In the genomic region with DNA sequence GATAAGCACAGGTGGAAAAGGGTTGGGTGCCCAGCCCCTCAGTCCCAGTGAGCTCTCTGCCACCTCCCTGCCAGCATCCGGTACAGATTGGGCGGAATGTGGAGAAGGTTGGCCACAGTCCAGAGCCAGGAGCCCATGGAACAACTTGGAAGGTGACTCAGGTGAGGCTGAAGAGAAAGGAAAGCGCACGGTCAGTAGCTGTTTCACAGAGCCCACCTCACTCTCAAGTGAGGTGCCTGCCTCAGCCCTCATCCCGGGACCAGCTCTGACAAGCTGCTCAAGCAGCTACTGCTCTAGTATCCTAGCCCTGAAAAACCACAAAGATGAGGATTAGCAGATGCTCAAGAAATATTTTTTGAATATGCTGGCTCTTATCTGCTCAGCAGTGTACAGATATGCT, we compare ENCODE assay signal across 11 cellular contexts. TPM values are rescaled to one million over a fixed set of nuclear protein-coding genes. Genes with fewer than 3 reads are reported as not detected.
DNase-seq lines count a peak whose midpoint lies in the region; ATAC-seq, FAIRE-seq and TF ChIP-seq lines count a peak whose summit lies in the region.
"Had no signal": no experiment of that assay in that cellular context is flagged by ENCODE, and none has a peak within 500 bp of the region (broad histone marks: within the 10 kb centered on the region; RNA-seq: fewer than 3 reads in every experiment).

No MANE protein-coding gene starts in this region.

- peaks cover 19 to 42% of the 10 kb centered on the region in 2 donors for H3K36me3 Mint-ChIP-seq in CD4-positive, alpha-beta memory T cell
- H3K36me3 Mint-ChIP-seq in osteocyte (ENCODE audit: unreplicated experiment) = peaks cover 15% of the 10 kb centered on the region

- POLR2A ChIA-PET in CD4-positive, alpha-beta memory T cell (lab: Charles Lee; ENCODE audit: partially characterized antibody) = interaction anchor here (1.1 to 2.1 kb wide), 2 partner anchors 117 to 133 kb away, joined by 3 to 8 read pairs; a partner anchor contains a TSS

- peak overlapping the region in 2 of 8 donors; percentile 22 to 29 for H3K4me3 Mint-ChIP-seq in CD4-positive, alpha-beta memory T cell
- H3K4me3 Mint-ChIP-seq in osteocyte (ENCODE audit: unreplicated experiment) = no peak overlapping the region

- DNase-seq in CD4-positive, alpha-beta memory T cell = no peak
- no peak for DNase-seq in osteocyte (ENCODE audit: extremely low spot score, unreplicated experiment)
- DNase-seq in NCI-H2081 treated with DMSO at 0.1 percent for 48 hours (lab: John Stamatoyannopoulos, UW) = no peak
- no peak for DNase-seq in HTR-8/SVneo (ENCODE audit: insufficient read length, low spot score)
- DNase-seq: NCI-H2029 treated with DMSO at 0.1 percent for 48 hours, SIG-M5 had no signal

- H3K9ac ChIP-seq in OCI-LY3 (ENCODE audit: low read length) (no peak overlapping the region), duodenal mucosa (ENCODE audit: low read depth in 1 of 2, low read length in 2 of 2) (peak overlapping the region in 1 of 2 donors; percentile 33)

- no peaks in the 10 kb centered on the region for H3K9me3 Mint-ChIP-seq in CD4-positive, alpha-beta memory T cell
- no peaks in the 10 kb centered on the region for H3K9me3 Mint-ChIP-seq in osteocyte (ENCODE audit: unreplicated experiment)

- no peak overlapping the region for H3K4me2 ChIP-seq in OCI-LY3 (ENCODE audit: low read length)

- H3K36me3 ChIP-seq in CD4-positive, alpha-beta memory T cell (ENCODE audit: insufficient read depth, low read length) = peaks cover 38% of the 10 kb centered on the region
- peaks cover 49% of the 10 kb centered on the region for H3K36me3 ChIP-seq in OCI-LY3 (replicated peaks; ENCODE audit: low read depth, low read length)
- H3K36me3 ChIP-seq in duodenal mucosa (ENCODE audit: control insufficient read depth in 1 of 2, insufficient read depth in 2 of 2, low read length in 2 of 2) = peaks cover 31 to 63% of the 10 kb centered on the region in 2 donors

- TF ChIP-seq POLR2A in GM18505 (IDR thresholded peaks at IDR 0.05; ENCODE audit: borderline replicate concordance, extremely low read depth, insufficient read depth, insufficient read length) = no peak

- CTCF ChIA-PET in CD4-positive, alpha-beta memory T cell (lab: Charles Lee; ENCODE audit: partially characterized antibody) = interaction anchor here (0.9 to 1.3 kb wide), 2 partner anchors 25 to 28 kb away, joined by 3 to 4 read pairs; no protein-coding TSS in a partner anchor

- H3K4me1 Mint-ChIP-seq in CD4-positive, alpha-beta memory T cell = peaks cover 13 to 54% (median 27%) of the 10 kb centered on the region in 4 donors
- peaks cover 32% of the 10 kb centered on the region for H3K4me1 Mint-ChIP-seq in osteocyte (ENCODE audit: unreplicated experiment)

- H3K27me3 Mint-ChIP-seq in CD4-positive, alpha-beta memory T cell = no peaks in the 10 kb centered on the region
- no peaks in the 10 kb centered on the region for H3K27me3 Mint-ChIP-seq in osteocyte (ENCODE audit: unreplicated experiment)

- H3K79me2 ChIP-seq in OCI-LY3 (ENCODE audit: low read length) = peaks cover 48% of the 10 kb centered on the region

- H3K27ac Mint-ChIP-seq in CD4-positive, alpha-beta memory T cell = peak overlapping the region; percentile 85 to 98 (median 95)
- H3K27ac Mint-ChIP-seq in osteocyte (ENCODE audit: unreplicated experiment) = peak overlapping the region; percentile 88

- no peak for FAIRE-seq in HTR-8/SVneo (lab: Jason Lieb, UNC)

- no peak overlapping the region for H2AFZ ChIP-seq in OCI-LY3 (ENCODE audit: low read depth, low read length)

- no peaks in the 10 kb centered on the region for H3K27me3 ChIP-seq in CD4-positive, alpha-beta memory T cell (ENCODE audit: insufficient read depth, low read length)
- H3K27me3 ChIP-seq in OCI-LY3 (ENCODE audit: low read depth, low read length) (no peaks in the 10 kb centered on the region), duodenal mucosa (ENCODE audit: control insufficient read depth in 1 of 2, insufficient read depth in 2 of 2, low read length in 2 of 2) (no peaks in the 10 kb centered on the region)
- H3K27me3 ChIP-seq: right atrium auricular region had no signal

- TF ChIP-seq CTCF in OCI-LY3 (IDR thresholded peaks at IDR 0.05; ENCODE audit: low read depth, low read length) = no peak
- TF ChIP-seq CTCF in osteocyte (IDR thresholded peaks at IDR 0.05) = no peak

- no peak overlapping the region for H3K4me3 ChIP-seq in CD4-positive, alpha-beta memory T cell (ENCODE audit: low read length in 2 of 2)
- H3K4me3 ChIP-seq in OCI-LY3 (ENCODE audit: low read length) (no peak overlapping the region), duodenal mucosa (ENCODE audit: low read depth in 1 of 2, low read length in 2 of 2) (no peak overlapping the region)

- peaks cover 26% of the 10 kb centered on the region for H3K4me1 ChIP-seq in CD4-positive, alpha-beta memory T cell (ENCODE audit: insufficient read depth, low read length)
- H3K4me1 ChIP-seq in OCI-LY3 (ENCODE audit: low read length) (peaks cover 28% of the 10 kb centered on the region), duodenal mucosa (ENCODE audit: control insufficient read depth in 1 of 2, insufficient read depth in 2 of 2, low read length in 2 of 2) (peaks cover 23 to 37% of the 10 kb centered on the region in 2 donors)

- peaks cover 6% of the 10 kb centered on the region; the same call in 1 of the 2 replicates for H4K20me1 ChIP-seq in OCI-LY3 (ENCODE audit: insufficient read depth, low read length)

- peak overlapping the region; percentile 95 for H3K27ac ChIP-seq in CD4-positive, alpha-beta memory T cell (ENCODE audit: low read depth, low read length)
- H3K27ac ChIP-seq in OCI-LY3 (ENCODE audit: low read length) (peak overlapping the region; percentile 80), duodenal mucosa (ENCODE audit: low read depth, low read length) (peak overlapping the region; percentile 77)

- intact Hi-C loops in CD4-positive, alpha-beta memory T cell (cut with micrococcal nuclease) = no loop called here

- H3K9me3 ChIP-seq in CD4-positive, alpha-beta memory T cell (ENCODE audit: control insufficient read depth in 1 of 2, low read length in 2 of 2) = no peaks in the 10 kb centered on the region
- H3K9me3 ChIP-seq in OCI-LY3 (ENCODE audit: insufficient read depth, low read length) (no peaks in the 10 kb centered on the region), duodenal mucosa (ENCODE audit: control insufficient read depth in 1 of 2, low read length in 2 of 2) (no peaks in the 10 kb centered on the region)
- H3K9me3 ChIP-seq: right atrium auricular region had no signal

- ATAC-seq in GM18505 (IDR thresholded peaks at IDR 0.05; ENCODE audit: unreplicated experiment) (no peak), HG03378 (IDR thresholded peaks at IDR 0.05; ENCODE audit: unreplicated experiment) (no peak)

RNA-seq across cellular contexts. Expression of a gene that starts 1.1 kb away (rescaled TPM):
- 10 to 100 TPM; 76.6 to 91.6 TPM for total RNA-seq in CD4-positive, alpha-beta memory T cell
- polyA plus RNA-seq in CD4-positive, alpha-beta memory T cell = 10 to 100 TPM in 1 of 2 donors, 1 to 10 TPM in 1; 4.4 to 17.4 TPM
- total RNA-seq in osteocyte = 118 and 120 TPM in 2 replicates

RNA-seq across cellular contexts. Expression of a gene that starts 5.5 kb away (rescaled TPM):
- 10 to 100 TPM; 44.0 to 52.3 TPM for total RNA-seq in CD4-positive, alpha-beta memory T cell
- polyA plus RNA-seq in CD4-positive, alpha-beta memory T cell = 100 to 1,000 TPM; 148 to 189 TPM
- 131 and 136 TPM in 2 replicates for total RNA-seq in osteocyte

RNA-seq across cellular contexts. Expression of a gene that starts 13.2 kb away (rescaled TPM):
- not detected for total RNA-seq in CD4-positive, alpha-beta memory T cell
- polyA plus RNA-seq in CD4-positive, alpha-beta memory T cell = not detected
- total RNA-seq in osteocyte = not detected in 2 replicates
- total RNA-seq: right atrium auricular region had no signal

RNA-seq across cellular contexts. Expression of a gene that starts 52.5 kb away (rescaled TPM):
- under 1 TPM; 0.12 to 0.19 TPM for total RNA-seq in CD4-positive, alpha-beta memory T cell
- polyA plus RNA-seq in CD4-positive, alpha-beta memory T cell = under 1 TPM; 0.07 TPM
- 0.54 and 0.63 TPM in 2 replicates for total RNA-seq in osteocyte
